Comparison of ENCODE assay signal across 11 cellular contexts in the genomic region with DNA sequence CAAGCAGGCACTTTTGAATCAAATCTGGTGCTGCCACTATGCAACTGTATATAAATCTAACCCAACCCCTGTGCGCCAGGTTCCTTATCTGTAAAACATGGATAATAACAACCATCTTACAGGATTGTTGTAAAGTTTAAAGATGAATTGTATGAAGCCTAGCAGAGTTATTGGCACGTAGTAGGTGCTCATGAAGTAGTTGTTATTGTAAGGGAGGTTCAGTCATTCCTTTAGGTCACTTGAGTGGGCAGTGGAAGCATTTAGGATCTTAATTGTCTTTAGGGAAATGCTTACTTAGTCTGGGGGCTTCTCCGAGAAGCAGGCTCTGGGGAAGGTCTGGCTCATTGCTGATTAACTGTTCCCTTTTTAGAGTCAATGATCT. TPM values are rescaled to one million over a fixed set of nuclear protein-coding genes. Genes with fewer than 3 reads are reported as not detected.
DNase-seq lines count a peak whose midpoint lies in the region; ATAC-seq and TF ChIP-seq lines count a peak whose summit lies in the region.
"Had no signal": no experiment of that assay in that cellular context is flagged by ENCODE, and none has a peak within 500 bp of the region (broad histone marks: within the 10 kb centered on the region; RNA-seq: fewer than 3 reads in every experiment).

No MANE protein-coding gene starts in this region.

- peaks cover 50% of the 10 kb centered on the region for H3F3A ChIP-seq in smooth muscle cell (ENCODE audit: low read depth)

- H4K20me1 ChIP-seq in smooth muscle cell (ENCODE audit: low read depth), result no peaks in the 10 kb centered on the region

- 24% methylated on average over 3 of the region's 3 CpGs for WGBS in smooth muscle cell (ENCODE audit: low lambda C conversion rate)

- H3K9ac ChIP-seq in smooth muscle cell (ENCODE audit: low read depth), result peak overlapping the region; percentile 80

- peak overlapping the region; percentile 25 for H3K4me3 Mint-ChIP-seq in T-helper 2 cell treated with Interferon-gamma antibody and Interleukin-4, amounts not matched to agents 5 μg/mL and 100 μg/mL, for 36 hours

- no peak for TF ChIP-seq CTCF in foreskin keratinocyte (conservative IDR thresholded peaks at IDR 0.05)
- TF ChIP-seq CTCF in smooth muscle cell (IDR thresholded peaks at IDR 0.05; ENCODE audit: borderline replicate concordance, insufficient read depth, poor library complexity, severe bottlenecking), result no peak

- H3K36me3 ChIP-seq in SJSA1, result no peaks in the 10 kb centered on the region
- H3K36me3 ChIP-seq in smooth muscle cell (ENCODE audit: low read depth), result no peaks in the 10 kb centered on the region
- H3K36me3 ChIP-seq: tibial nerve had no signal

- H3K4me1 Mint-ChIP-seq in T-helper 2 cell treated with Interferon-gamma antibody and Interleukin-4, amounts not matched to agents 5 μg/mL and 100 μg/mL, for 36 hours (ENCODE audit: low read depth), result peaks cover 20% of the 10 kb centered on the region

- no peaks in the 10 kb centered on the region for H3K9me3 Mint-ChIP-seq in T-helper 2 cell treated with Interferon-gamma antibody and Interleukin-4, amounts not matched to agents 5 μg/mL and 100 μg/mL, for 36 hours

- H3K36me3 Mint-ChIP-seq in T-helper 2 cell treated with Interferon-gamma antibody and Interleukin-4, amounts not matched to agents 5 μg/mL and 100 μg/mL, for 36 hours (ENCODE audit: low read depth), result no peaks in the 10 kb centered on the region

- H3K4me1 ChIP-seq in SJSA1 (replicated peaks), result peaks cover 50% of the 10 kb centered on the region
- peaks cover 13% of the 10 kb centered on the region for H3K4me1 ChIP-seq in foreskin keratinocyte
- peaks cover 19% of the 10 kb centered on the region for H3K4me1 ChIP-seq in smooth muscle cell (ENCODE audit: low read depth)

- peak overlapping the region; percentile 32 for H3K4me2 ChIP-seq in smooth muscle cell

- no peak overlapping the region for H2AFZ ChIP-seq in smooth muscle cell (ENCODE audit: low read depth)

- no peak for DNase-seq in T-helper 2 cell treated with Interferon-gamma antibody and Interleukin-4, amounts not matched to agents 5 μg/mL and 100 μg/mL, for 36 hours (ENCODE audit: low spot score)
- no peak for DNase-seq in T-helper 2 cell
- no peak for DNase-seq in SJSA1 (ENCODE audit: low read depth in 1 of 2, low spot score in 2 of 2)
- no peak for DNase-seq in foreskin keratinocyte
- no peak for DNase-seq in smooth muscle cell (lab: John Stamatoyannopoulos, UW; ENCODE audit: unreplicated experiment)
- no peak for DNase-seq in stimulated activated naive CD4-positive, alpha-beta T cell (lab: John Stamatoyannopoulos, UW)
- DNase-seq: midbrain, retina had no signal

- H3K27ac ChIP-seq in SJSA1, result peak overlapping the region; percentile 37; the same call in 1 of the 2 replicates
- H3K27ac ChIP-seq in foreskin keratinocyte, result peak overlapping the region; percentile 36
- peak overlapping the region; percentile 96 for H3K27ac ChIP-seq in smooth muscle cell (ENCODE audit: low read depth)

- peak overlapping the region; percentile 67 for H3K27ac Mint-ChIP-seq in T-helper 2 cell treated with Interferon-gamma antibody and Interleukin-4, amounts not matched to agents 5 μg/mL and 100 μg/mL, for 36 hours

- peaks cover 28% of the 10 kb centered on the region for H3K79me2 ChIP-seq in smooth muscle cell (ENCODE audit: low read depth)

- H3K9me3 ChIP-seq in SJSA1 (replicated peaks), result no peaks in the 10 kb centered on the region
- no peaks in the 10 kb centered on the region for H3K9me3 ChIP-seq in smooth muscle cell (replicated peaks; ENCODE audit: low read depth)
- H3K9me3 ChIP-seq: tibial nerve had no signal

- H3K4me3 ChIP-seq in SJSA1, result no peak overlapping the region
- H3K4me3 ChIP-seq in smooth muscle cell, result no peak overlapping the region
- H3K4me3 ChIP-seq: tibial nerve had no signal

- H3K27me3 ChIP-seq in SJSA1 (replicated peaks), result no peaks in the 10 kb centered on the region
- H3K27me3 ChIP-seq in foreskin keratinocyte, result no peaks in the 10 kb centered on the region
- no peaks in the 10 kb centered on the region for H3K27me3 ChIP-seq in smooth muscle cell (ENCODE audit: low read depth)
- H3K27me3 ChIP-seq: tibial nerve had no signal

- ATAC-seq in foreskin keratinocyte (no peak), GM18502 (IDR thresholded peaks at IDR 0.05; ENCODE audit: poor library complexity, unreplicated experiment) (no peak), HG02759 (IDR thresholded peaks at IDR 0.05; ENCODE audit: unreplicated experiment) (no peak)

- H3K27me3 Mint-ChIP-seq in T-helper 2 cell treated with Interferon-gamma antibody and Interleukin-4, amounts not matched to agents 5 μg/mL and 100 μg/mL, for 36 hours (ENCODE audit: low read depth), result peaks cover 6% of the 10 kb centered on the region

RNA-seq across cellular contexts. Expression of a gene that starts 29.8 kb away (rescaled TPM):
- 54.6 and 71.0 TPM in 2 replicates for total RNA-seq in SJSA1 (2014; rRNA removed; shearing (Covaris generic))
- 19.9 and 20.7 TPM in 2 replicates for total RNA-seq in foreskin keratinocyte
- polyA plus RNA-seq in foreskin keratinocyte, result 23.5 and 25.4 TPM in 2 replicates
- 81.4 and 86.1 TPM in 2 replicates for total RNA-seq in smooth muscle cell
- 67.5 and 68.9 TPM in 2 replicates for polyA plus RNA-seq in smooth muscle cell

RNA-seq across cellular contexts. Expression of a gene that starts 30.7 kb away (rescaled TPM):
- 69.2 and 76.1 TPM in 2 replicates for total RNA-seq in SJSA1 (2014; rRNA removed; shearing (Covaris generic))
- total RNA-seq in foreskin keratinocyte, result 54.8 and 69.2 TPM in 2 replicates
- 26.3 and 27.6 TPM in 2 replicates for polyA plus RNA-seq in foreskin keratinocyte
- 84.9 and 96.0 TPM in 2 replicates for total RNA-seq in smooth muscle cell
- 99.5 and 106 TPM in 2 replicates for polyA plus RNA-seq in smooth muscle cell

Comparison
In these comparisons a context has a peak if more than half of its experiments do, and no peak if none do; other contexts are left out.
1. H3K27ac ChIP-seq: peak in every context shown above with its lines; median percentile 96 in smooth muscle cell; 37 in SJSA1; 36 in foreskin keratinocyte.